In the genomic region with DNA sequence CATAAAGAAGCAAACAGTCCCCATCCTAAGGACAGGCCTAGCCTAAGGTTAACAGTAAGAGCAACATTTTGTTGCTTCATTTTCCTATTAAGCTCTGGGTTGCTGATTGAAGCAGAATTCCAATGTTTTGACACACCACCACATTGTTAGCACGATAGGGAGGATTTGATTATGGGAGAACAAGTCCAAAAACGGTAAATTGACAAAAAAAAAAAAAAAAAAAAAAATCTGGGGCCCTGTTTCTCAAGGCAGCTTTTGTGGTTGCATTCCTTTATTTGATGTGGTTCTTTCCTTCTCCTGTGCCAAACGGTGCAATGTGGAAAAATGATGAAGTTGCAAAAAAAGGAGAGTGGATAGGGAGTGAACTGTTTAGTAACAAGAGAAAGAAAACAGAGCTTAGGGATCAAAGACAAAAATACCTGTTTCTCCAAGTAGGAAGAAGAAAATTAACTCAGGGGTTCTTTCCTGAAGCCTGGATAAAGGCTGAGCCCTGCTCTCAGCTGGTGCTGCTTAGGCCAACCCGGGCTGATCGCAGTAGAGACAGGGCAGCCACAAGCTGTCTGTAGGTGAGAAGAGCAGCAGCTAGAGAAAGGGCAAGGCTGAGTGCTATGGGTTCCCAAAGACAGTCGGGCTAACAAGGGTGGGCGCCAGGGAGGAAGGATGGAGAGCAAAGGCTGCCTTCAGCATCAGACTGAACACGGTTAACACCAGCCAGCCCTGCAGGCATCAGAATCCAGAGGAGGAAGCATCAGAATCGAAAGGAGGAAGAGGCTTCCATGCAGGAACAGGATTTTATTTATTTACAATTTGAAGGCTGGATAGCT, we compare ENCODE assay signal across 12 cellular contexts.
DNase-seq lines count a peak whose midpoint lies in the region; ATAC-seq and TF ChIP-seq lines count a peak whose summit lies in the region.
"Had no signal": no experiment of that assay in that cellular context is flagged by ENCODE, and none has a peak within 500 bp of the region (broad histone marks: within the 10 kb centered on the region; RNA-seq: fewer than 3 reads in every experiment).

No MANE protein-coding gene starts in this region.

- no peaks in the 10 kb centered on the region for H3K9me2 ChIP-seq in Karpas-422 (replicated peaks; ENCODE audit: insufficient read depth, low read length)

- intact Hi-C loops in colonic mucosa (cut with DNase I) = no loop called here

- H3K4me2 ChIP-seq in Karpas-422 (ENCODE audit: low read depth, low read length, poor library complexity, severe bottlenecking) = no peak overlapping the region

- H3K79me2 ChIP-seq in ACC112 (ENCODE audit: control insufficient read depth, insufficient read depth, low read length, unreplicated experiment) (no peaks in the 10 kb centered on the region), Karpas-422 (ENCODE audit: low read length) (no peaks in the 10 kb centered on the region)

- peak overlapping the region; percentile 56 for H3K4me3 ChIP-seq in ACC112 (ENCODE audit: low read depth, low read length)
- no peak overlapping the region for H3K4me3 ChIP-seq in colonic mucosa
- no peak overlapping the region for H3K4me3 ChIP-seq in Karpas-422 (ENCODE audit: low read length)

- no peaks in the 10 kb centered on the region for H3K36me3 ChIP-seq in ACC112 (ENCODE audit: insufficient read depth, low read length)
- no peaks in the 10 kb centered on the region for H3K36me3 ChIP-seq in colonic mucosa
- H3K36me3 ChIP-seq in Karpas-422 (ENCODE audit: insufficient read depth, low read length) = no peaks in the 10 kb centered on the region
- H3K36me3 ChIP-seq: neutrophil had no signal

- peaks cover 6% of the 10 kb centered on the region; the same call in 1 of the 2 replicates for H4K20me1 ChIP-seq in Karpas-422 (ENCODE audit: insufficient read depth, low read depth, low read length)

- no peaks in the 10 kb centered on the region for H3K27me3 ChIP-seq in ACC112 (ENCODE audit: insufficient read depth, low read length)
- H3K27me3 ChIP-seq in colonic mucosa = no peaks in the 10 kb centered on the region
- no peaks in the 10 kb centered on the region for H3K27me3 ChIP-seq in Karpas-422 (ENCODE audit: low read length)
- H3K27me3 ChIP-seq: neutrophil had no signal

- peak; percentile 24 for DNase-seq in LoVo (ENCODE audit: low spot score)
- DNase-seq in colonic mucosa = peak; percentile 34
- DNase-seq in myocyte (ENCODE audit: low read depth) = peak; percentile 68
- no peak for DNase-seq in Karpas-422
- no peak for DNase-seq in activated gamma-delta T cell (lab: John Stamatoyannopoulos, UW)
- DNase-seq: activated CD8-positive, alpha-beta memory T cell treated with anti-CD3 and anti-CD28 coated beads, Interleukin-2, amount 50 U/mL, for 48 hours; COR-L47 had no signal

- H3K27ac ChIP-seq in ACC112 (ENCODE audit: low read depth, low read length) (peak overlapping the region; percentile 48), colonic mucosa (peak overlapping the region; percentile 62), Karpas-422 (ENCODE audit: low read length) (no peak overlapping the region)
- H3K27ac ChIP-seq: neutrophil had no signal

- H2AFZ ChIP-seq in ACC112 (ENCODE audit: low read length, unreplicated experiment) (peak overlapping the region; percentile 55), Karpas-422 (ENCODE audit: low read length) (no peak overlapping the region)

- no peak for ATAC-seq in GM21737 (IDR thresholded peaks at IDR 0.05; ENCODE audit: unreplicated experiment)
- ATAC-seq in HG03432 (IDR thresholded peaks at IDR 0.05; ENCODE audit: unreplicated experiment) = no peak
- ATAC-seq: Panc1 had no signal

- TF ChIP-seq CTCF in colonic mucosa (IDR thresholded peaks at IDR 0.05) = no peak

- H3K9ac ChIP-seq in colonic mucosa (ENCODE audit: low read depth in 2 of 2, low read length in 2 of 2) (peak overlapping the region; percentile 13 to 55), Karpas-422 (ENCODE audit: low read length) (no peak overlapping the region)

- H3K9me3 ChIP-seq in colonic mucosa (no peaks in the 10 kb centered on the region), Karpas-422 (ENCODE audit: low read length) (no peaks in the 10 kb centered on the region)
- H3K9me3 ChIP-seq: neutrophil had no signal

- H3K4me1 ChIP-seq in ACC112 (ENCODE audit: control insufficient read depth, insufficient read depth, low read length, unreplicated experiment) (peaks cover 21% of the 10 kb centered on the region), colonic mucosa (no peaks in the 10 kb centered on the region), Karpas-422 (ENCODE audit: low read length) (no peaks in the 10 kb centered on the region)

Comparison
In these comparisons a context has a peak if more than half of its experiments do, and no peak if none do; other contexts are left out.
1. DNase-seq: peak in LoVo (single experiment), colonic mucosa (single experiment) and myocyte (single experiment); none in Karpas-422 (single experiment) and activated gamma-delta T cell (single experiment).